In the genomic region with DNA sequence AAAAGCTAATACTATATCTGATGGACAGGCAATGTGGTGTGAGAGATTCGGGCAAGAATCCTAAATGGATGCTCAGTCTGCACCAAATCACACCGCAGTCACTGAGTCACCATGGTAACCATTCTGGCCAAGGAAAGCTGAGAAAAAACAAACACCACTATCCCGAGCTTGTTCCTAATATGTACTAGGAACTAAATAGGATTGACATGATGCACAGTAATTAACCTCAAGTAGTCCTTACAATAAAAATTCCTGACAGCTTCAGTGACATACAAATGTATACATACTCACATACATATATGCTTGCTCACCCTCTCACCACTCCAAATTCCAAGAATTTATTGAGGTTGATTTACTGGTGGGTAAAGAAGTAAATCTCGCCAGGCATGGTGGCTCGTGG, we compare ENCODE assay signal across 19 cellular contexts. TPM values are rescaled to one million over a fixed set of nuclear protein-coding genes. Genes with fewer than 3 reads are reported as not detected.
DNase-seq lines count a peak whose midpoint lies in the region; ATAC-seq, FAIRE-seq and TF ChIP-seq lines count a peak whose summit lies in the region.
"Had no signal": no experiment of that assay in that cellular context is flagged by ENCODE, and none has a peak within 500 bp of the region (broad histone marks: within the 10 kb centered on the region; RNA-seq: fewer than 3 reads in every experiment).

No MANE protein-coding gene starts in this region.

- ATAC-seq in IMR-90 (ENCODE audit: low read depth) (peak; percentile 70), lower lobe of right lung (no peak)
- no peak for ATAC-seq in CD8-positive, alpha-beta T cell
- ATAC-seq: activated CD8-positive, alpha-beta T cell treated with anti-CD3 and anti-CD28 coated beads for 36 hours; activated T-cell treated with anti-CD3 and anti-CD28 coated beads, Interleukin-2, amount 50 U/mL, for 72 hours; left ventricle myocardium superior; pancreas had no signal

- TF ChIP-seq CTCF in IMR-90 (conservative IDR thresholded peaks at IDR 0.05; ENCODE audit: low read depth, low read length) = no peak
- no peak for TF ChIP-seq CTCF in astrocyte (IDR thresholded peaks at IDR 0.05; ENCODE audit: insufficient read depth, low read depth, low read length)
- no peak for TF ChIP-seq CTCF in lower lobe of right lung (IDR thresholded peaks at IDR 0.05)
- TF ChIP-seq CTCF in CD8-positive, alpha-beta T cell (IDR thresholded peaks at IDR 0.05) = no peak

- DNase-seq in AG20443 (ENCODE audit: low spot score) (peak; percentile 16), IMR-90 (peak; percentile 71), astrocyte (ENCODE audit: low read depth) (peak; percentile 54), inferior parietal cortex (ENCODE audit: extremely low spot score) (peak; percentile 5), GF-D8 (lab: John Stamatoyannopoulos, UW) (no peak), lower lobe of right lung (no peak), HuH-7.5 (ENCODE audit: low spot score) (no peak)
- no peak for DNase-seq in CD8-positive, alpha-beta T cell
- DNase-seq: activated CD8-positive, alpha-beta T cell treated with anti-CD3 and anti-CD28 coated beads for 36 hours; activated naive CD8-positive, alpha-beta T cell treated with anti-CD3 and anti-CD28 coated beads, Interleukin-2, amount 10 ng/mL, durations not matched to agents 7 days and 5 days; activated T-cell treated with anti-CD3 and anti-CD28 coated beads, Interleukin-2, amount 50 U/mL, for 72 hours; endodermal cell; left ventricle myocardium superior; pancreas; RPMI8226; stimulated activated CD4-positive, alpha-beta T cell treated with anti-CD3 and anti-CD28 coated beads, Interleukin-4, amount 100 ng/mL, for 24 hours; stimulated activated CD8-positive, alpha-beta memory T cell treated with anti-CD3 and anti-CD28 coated beads, Interleukin-4, amount 100 ng/mL, for 48 hours had no signal

- no peak overlapping the region for H4K91ac ChIP-seq in IMR-90 (ENCODE audit: insufficient read depth, low read depth, low read length)

- H3K18ac ChIP-seq in IMR-90 (ENCODE audit: low read depth, low read length) = no peak overlapping the region

- no peaks in the 10 kb centered on the region for H3K36me3 ChIP-seq in IMR-90 (ENCODE audit: control insufficient read depth, insufficient read depth, low read length)
- no peaks in the 10 kb centered on the region for H3K36me3 ChIP-seq in astrocyte (ENCODE audit: insufficient read depth, low read length)
- no peaks in the 10 kb centered on the region for H3K36me3 ChIP-seq in lower lobe of right lung
- no peaks in the 10 kb centered on the region for H3K36me3 ChIP-seq in CD8-positive, alpha-beta T cell (ENCODE audit: insufficient read depth, low read length)
- H3K36me3 ChIP-seq: pancreas, suprapubic skin had no signal

- H4K8ac ChIP-seq in IMR-90 (ENCODE audit: low read depth in 2 of 2, low read length in 2 of 2) = no peak overlapping the region

- no peak overlapping the region for H2BK120ac ChIP-seq in IMR-90 (ENCODE audit: low read depth, low read length)

- in situ Hi-C loops in IMR-90 (cut with MboI; ENCODE audit: low sequenced_read_pairs) = no loop called here

- BruUV-seq in IMR-90 (replicated peaks; lab: Mats Ljungman, UMichigan) = no TSS peak

- H3K4ac ChIP-seq in IMR-90 (ENCODE audit: low read depth, low read length) = no peak overlapping the region

- TF ChIP-seq RAD21 in IMR-90 (IDR thresholded peaks at IDR 0.05; ENCODE audit: low read length) = no peak

- no peak overlapping the region for H3K14ac ChIP-seq in IMR-90 (replicated peaks; ENCODE audit: low read depth, low read length)

- dilution Hi-C loops in IMR-90 (cut with HindIII; ENCODE audit: low sequenced_read_pairs, unreplicated experiment) = no loop called here

- H3K4me3 ChIP-seq in IMR-90 (ENCODE audit: insufficient read depth, low read depth, low read length) (no peak overlapping the region), astrocyte (ENCODE audit: insufficient read depth, low read depth, low read length) (no peak overlapping the region), lower lobe of right lung (no peak overlapping the region)
- H3K4me3 ChIP-seq in CD8-positive, alpha-beta T cell (ENCODE audit: low read depth, low read length) = no peak overlapping the region
- H3K4me3 ChIP-seq: pancreas, suprapubic skin had no signal

- no peak overlapping the region for H2AK9ac ChIP-seq in IMR-90 (replicated peaks; ENCODE audit: low read depth, low read length, poor library complexity)

- H3K27me3 ChIP-seq in IMR-90 (ENCODE audit: control insufficient read depth, insufficient read depth, low read length) = peaks cover 3% of the 10 kb centered on the region; the same call in 1 of the 2 replicates
- H3K27me3 ChIP-seq in astrocyte (ENCODE audit: insufficient read depth, low read length) = no peaks in the 10 kb centered on the region
- H3K27me3 ChIP-seq in lower lobe of right lung (ENCODE audit: low read depth) = no peaks in the 10 kb centered on the region
- H3K27me3 ChIP-seq in CD8-positive, alpha-beta T cell (ENCODE audit: insufficient read depth, low read length) = no peaks in the 10 kb centered on the region
- H3K27me3 ChIP-seq: suprapubic skin had no signal

- H3K36me3 Mint-ChIP-seq in astrocyte (ENCODE audit: low read depth, unreplicated experiment) = no peaks in the 10 kb centered on the region
- H3K36me3 Mint-ChIP-seq in CD8-positive, alpha-beta T cell = no peaks in the 10 kb centered on the region
- H3K36me3 Mint-ChIP-seq: activated naive CD8-positive, alpha-beta T cell treated with anti-CD3 and anti-CD28 coated beads, Interleukin-2, amount 10 ng/mL, durations not matched to agents 7 days and 5 days had no signal

- no peaks in the 10 kb centered on the region for H3K9me1 ChIP-seq in IMR-90 (ENCODE audit: insufficient read depth, low read length)

- H2BK5ac ChIP-seq in IMR-90 (ENCODE audit: low read depth, low read length, poor library complexity, severe bottlenecking) = no peak overlapping the region

- no peak overlapping the region for H2AFZ ChIP-seq in IMR-90 (replicated peaks; ENCODE audit: low read length, poor library complexity)
- H2AFZ ChIP-seq in astrocyte (ENCODE audit: low read depth, low read length) = no peak overlapping the region

- H3K9me3 ChIP-seq in IMR-90 (ENCODE audit: control insufficient read depth, insufficient read depth, low read length) (no peaks in the 10 kb centered on the region), astrocyte (ENCODE audit: insufficient read depth, low read depth, low read length) (no peaks in the 10 kb centered on the region), lower lobe of right lung (no peaks in the 10 kb centered on the region)
- H3K9me3 ChIP-seq in CD8-positive, alpha-beta T cell (ENCODE audit: low read length) = no peaks in the 10 kb centered on the region
- H3K9me3 ChIP-seq: pancreas, suprapubic skin had no signal

- no peak overlapping the region for H3K56ac ChIP-seq in IMR-90 (ENCODE audit: extremely low read depth, insufficient read depth, low read length)

- no CpG with 5 or more reads among the region's 5 CpGs for WGBS in IMR-90 (ENCODE audit: extremely low coverage in 2 of 2, insufficient read length in 1 of 2), 2 experiments

- H3K4me1 ChIP-seq in IMR-90 (ENCODE audit: control insufficient read depth, insufficient read depth, low read length) (no peaks in the 10 kb centered on the region), astrocyte (ENCODE audit: insufficient read depth, low read length) (peaks cover 4% of the 10 kb centered on the region), lower lobe of right lung (no peaks in the 10 kb centered on the region)
- no peaks in the 10 kb centered on the region for H3K4me1 ChIP-seq in CD8-positive, alpha-beta T cell (ENCODE audit: insufficient read depth, low read length)
- H3K4me1 ChIP-seq: pancreas, suprapubic skin had no signal

- H4K20me1 ChIP-seq in IMR-90 (ENCODE audit: insufficient read depth, low read length) = no peaks in the 10 kb centered on the region
- no peaks in the 10 kb centered on the region for H4K20me1 ChIP-seq in astrocyte (ENCODE audit: insufficient read depth, low read length)

- H3K9ac ChIP-seq in IMR-90 (ENCODE audit: low read depth, low read length) = no peak overlapping the region
- H3K9ac ChIP-seq in astrocyte (ENCODE audit: low read length) = no peak overlapping the region

- no peak overlapping the region for H3K27ac Mint-ChIP-seq in astrocyte (ENCODE audit: unreplicated experiment)
- no peak overlapping the region for H3K27ac Mint-ChIP-seq in CD8-positive, alpha-beta T cell
- H3K27ac Mint-ChIP-seq: activated CD8-positive, alpha-beta T cell treated with anti-CD3 and anti-CD28 coated beads for 36 hours; activated naive CD8-positive, alpha-beta T cell treated with anti-CD3 and anti-CD28 coated beads, Interleukin-2, amount 10 ng/mL, durations not matched to agents 7 days and 5 days; activated T-cell treated with anti-CD3 and anti-CD28 coated beads, Interleukin-2, amount 50 U/mL, for 72 hours; endodermal cell had no signal

- H3K4me3 Mint-ChIP-seq in astrocyte (ENCODE audit: unreplicated experiment) = no peak overlapping the region
- no peak overlapping the region for H3K4me3 Mint-ChIP-seq in CD8-positive, alpha-beta T cell
- H3K4me3 Mint-ChIP-seq: activated CD8-positive, alpha-beta T cell treated with anti-CD3 and anti-CD28 coated beads for 36 hours; activated naive CD8-positive, alpha-beta T cell treated with anti-CD3 and anti-CD28 coated beads, Interleukin-2, amount 10 ng/mL, durations not matched to agents 7 days and 5 days; activated T-cell treated with anti-CD3 and anti-CD28 coated beads, Interleukin-2, amount 50 U/mL, for 72 hours; endodermal cell had no signal

- H3K9me3 Mint-ChIP-seq in astrocyte (ENCODE audit: unreplicated experiment) = no peaks in the 10 kb centered on the region
- H3K9me3 Mint-ChIP-seq in CD8-positive, alpha-beta T cell = no peaks in the 10 kb centered on the region
- H3K9me3 Mint-ChIP-seq: activated CD8-positive, alpha-beta T cell treated with anti-CD3 and anti-CD28 coated beads for 36 hours; activated naive CD8-positive, alpha-beta T cell treated with anti-CD3 and anti-CD28 coated beads, Interleukin-2, amount 10 ng/mL, durations not matched to agents 7 days and 5 days; activated T-cell treated with anti-CD3 and anti-CD28 coated beads, Interleukin-2, amount 50 U/mL, for 72 hours; endodermal cell had no signal

- H2BK20ac ChIP-seq in IMR-90 (ENCODE audit: low read depth, low read length) = no peak overlapping the region

- H4K5ac ChIP-seq in IMR-90 (ENCODE audit: low read depth, low read length) = no peak overlapping the region

- no peaks in the 10 kb centered on the region for H3K79me2 ChIP-seq in astrocyte (ENCODE audit: insufficient read depth, low read length)

- no peak overlapping the region for H2BK15ac ChIP-seq in IMR-90 (ENCODE audit: low read depth, low read length)

- intact Hi-C loops in IMR-90 (cut with micrococcal nuclease) = no loop called here
- intact Hi-C loops in lower lobe of right lung (cut with DNase I) = no loop called here
- intact Hi-C loops in CD8-positive, alpha-beta T cell (cut with DNase I, micrococcal nuclease) = no loop called here

- H3K4me2 ChIP-seq in IMR-90 (ENCODE audit: low read depth, low read length) (no peak overlapping the region), astrocyte (ENCODE audit: low read length) (peak overlapping the region; percentile 19)

- no peak for TF ChIP-seq POLR2A in IMR-90 (IDR thresholded peaks at IDR 0.05; ENCODE audit: low read depth, low read length)

- POLR2A ChIA-PET in IMR-90 (lab: Charles Lee; ENCODE audit: unreplicated experiment) = no interaction called here
- POLR2A ChIA-PET in CD8-positive, alpha-beta T cell (lab: Charles Lee) = no interaction called here

- no peaks in the 10 kb centered on the region for H3K79me1 ChIP-seq in IMR-90 (ENCODE audit: low read depth in 1 of 2, low read length in 2 of 2)

- no peaks in the 10 kb centered on the region for H3K27me3 Mint-ChIP-seq in astrocyte (ENCODE audit: low read depth, unreplicated experiment)
- no peaks in the 10 kb centered on the region for H3K27me3 Mint-ChIP-seq in CD8-positive, alpha-beta T cell (ENCODE audit: low read depth)
- H3K27me3 Mint-ChIP-seq: activated CD8-positive, alpha-beta T cell treated with anti-CD3 and anti-CD28 coated beads for 36 hours; activated naive CD8-positive, alpha-beta T cell treated with anti-CD3 and anti-CD28 coated beads, Interleukin-2, amount 10 ng/mL, durations not matched to agents 7 days and 5 days had no signal

- H3K27ac ChIP-seq in IMR-90 (ENCODE audit: insufficient read depth, low read length) (no peak overlapping the region), astrocyte (ENCODE audit: low read depth, low read length) (no peak overlapping the region), lower lobe of right lung (no peak overlapping the region)
- H3K27ac ChIP-seq in CD8-positive, alpha-beta T cell (ENCODE audit: low read depth, low read length) = no peak overlapping the region
- H3K27ac ChIP-seq: pancreas, suprapubic skin, VCaP had no signal

- H2AK5ac ChIP-seq in IMR-90 (ENCODE audit: low read depth, low read length) = no peak overlapping the region

- FAIRE-seq in astrocyte (lab: Jason Lieb, UNC) = peak; percentile 99

- peaks cover 10% of the 10 kb centered on the region for H3K4me1 Mint-ChIP-seq in astrocyte (ENCODE audit: low read depth, unreplicated experiment)
- no peaks in the 10 kb centered on the region for H3K4me1 Mint-ChIP-seq in CD8-positive, alpha-beta T cell (ENCODE audit: low read depth)
- H3K4me1 Mint-ChIP-seq: endodermal cell had no signal

- CTCF ChIA-PET in IMR-90 (lab: Yijun Ruan, JAX) = no interaction called here
- CTCF ChIA-PET in CD8-positive, alpha-beta T cell (lab: Charles Lee) = interaction anchor here (2.2 kb wide), 1 partner anchor 298 kb away, joined by 5 read pairs; no protein-coding TSS in a partner anchor

- H3K23ac ChIP-seq in IMR-90 (ENCODE audit: low read depth, low read length) = no peak overlapping the region

RNA-seq across cellular contexts. Expression of a gene that starts 1.1 kb away (rescaled TPM):
- total RNA-seq in IMR-90 (2012; rRNA removed) (under 0.01 TPM in 2 replicates), astrocyte (0.07 TPM in 1 of 2 replicates, not detected in the other), lower lobe of right lung (0.53 TPM)
- 0.16 and 0.26 TPM in 2 replicates for polyA plus RNA-seq in IMR-90 (2012; rRNA removed)
- polyA plus RNA-seq in IMR-90 (2012; cell fraction: cytosol; rRNA removed) = 0.05 TPM in 1 of 2 replicates, not detected in the other
- polyA plus RNA-seq in IMR-90 (2012; cell fraction: nucleus; rRNA removed; ENCODE audit: low replicate concordance) = 1.5 and 1.9 TPM in 2 replicates
- total RNA-seq in CD8-positive, alpha-beta T cell = not detected

Comparison
In these comparisons a context has a peak if more than half of its experiments do, and no peak if none do; other contexts are left out.
1. DNase-seq: peak in AG20443 (single experiment), IMR-90 (single experiment), astrocyte (single experiment) and inferior parietal cortex (single experiment); none in GF-D8 (single experiment), lower lobe of right lung (single experiment), CD8-positive, alpha-beta T cell (0 of 7) and HuH-7.5 (single experiment).